1 cellular context compared by ENCODE assay signal in the genomic region with DNA sequence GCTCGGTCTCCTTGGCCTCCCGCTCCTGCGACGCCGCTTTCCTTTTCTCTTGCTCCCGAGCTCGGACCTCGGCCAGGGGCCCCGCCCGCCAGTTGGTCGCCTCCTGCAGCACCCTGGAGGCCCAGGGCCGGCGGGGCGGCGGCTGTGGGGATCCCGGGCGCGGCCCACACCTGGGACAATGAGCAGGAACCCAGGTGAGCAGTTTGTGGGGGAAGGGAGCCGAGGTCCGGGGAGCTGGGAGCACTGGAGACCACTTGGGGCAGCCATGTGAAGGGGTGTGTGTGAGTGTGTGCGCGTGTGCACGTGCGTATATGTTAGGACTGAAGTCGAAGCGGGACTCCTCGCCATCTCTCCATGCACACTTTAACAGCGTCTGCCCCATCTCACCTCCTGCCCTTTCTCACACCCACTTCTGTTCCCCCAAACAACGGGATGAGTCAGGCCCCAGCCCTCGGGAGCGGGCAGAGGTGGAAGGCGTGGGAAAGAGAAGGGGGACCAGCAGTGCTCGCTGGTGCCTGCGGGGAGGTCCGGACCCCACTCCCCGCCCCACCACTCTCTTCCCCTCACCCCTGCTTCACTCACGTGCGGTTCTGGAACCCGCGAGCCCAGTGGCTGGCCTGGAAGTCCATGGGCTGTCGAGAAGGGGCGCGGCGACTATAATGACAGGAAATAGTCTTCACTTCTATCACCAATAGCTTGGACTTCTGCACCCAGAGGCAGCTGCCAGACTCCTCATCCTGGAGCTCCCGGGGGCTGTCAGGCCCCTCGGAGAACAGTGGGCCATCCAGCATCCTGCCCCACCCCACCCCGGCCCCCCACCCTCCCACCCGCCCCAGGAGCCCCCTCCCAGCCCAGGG.
A peak's percentile ranks its signal among the peaks of the same experiment; 100 is the strongest.
TF ChIP-seq lines count a peak whose summit lies in the region.

No MANE protein-coding gene starts in this region.

TF ChIP-seq in HepG2, 621 proteins besides CTCF, POLR2A, EP300 and RAD21 (continued from another document and continues in another):
- TF ChIP-seq, protein P1, sequence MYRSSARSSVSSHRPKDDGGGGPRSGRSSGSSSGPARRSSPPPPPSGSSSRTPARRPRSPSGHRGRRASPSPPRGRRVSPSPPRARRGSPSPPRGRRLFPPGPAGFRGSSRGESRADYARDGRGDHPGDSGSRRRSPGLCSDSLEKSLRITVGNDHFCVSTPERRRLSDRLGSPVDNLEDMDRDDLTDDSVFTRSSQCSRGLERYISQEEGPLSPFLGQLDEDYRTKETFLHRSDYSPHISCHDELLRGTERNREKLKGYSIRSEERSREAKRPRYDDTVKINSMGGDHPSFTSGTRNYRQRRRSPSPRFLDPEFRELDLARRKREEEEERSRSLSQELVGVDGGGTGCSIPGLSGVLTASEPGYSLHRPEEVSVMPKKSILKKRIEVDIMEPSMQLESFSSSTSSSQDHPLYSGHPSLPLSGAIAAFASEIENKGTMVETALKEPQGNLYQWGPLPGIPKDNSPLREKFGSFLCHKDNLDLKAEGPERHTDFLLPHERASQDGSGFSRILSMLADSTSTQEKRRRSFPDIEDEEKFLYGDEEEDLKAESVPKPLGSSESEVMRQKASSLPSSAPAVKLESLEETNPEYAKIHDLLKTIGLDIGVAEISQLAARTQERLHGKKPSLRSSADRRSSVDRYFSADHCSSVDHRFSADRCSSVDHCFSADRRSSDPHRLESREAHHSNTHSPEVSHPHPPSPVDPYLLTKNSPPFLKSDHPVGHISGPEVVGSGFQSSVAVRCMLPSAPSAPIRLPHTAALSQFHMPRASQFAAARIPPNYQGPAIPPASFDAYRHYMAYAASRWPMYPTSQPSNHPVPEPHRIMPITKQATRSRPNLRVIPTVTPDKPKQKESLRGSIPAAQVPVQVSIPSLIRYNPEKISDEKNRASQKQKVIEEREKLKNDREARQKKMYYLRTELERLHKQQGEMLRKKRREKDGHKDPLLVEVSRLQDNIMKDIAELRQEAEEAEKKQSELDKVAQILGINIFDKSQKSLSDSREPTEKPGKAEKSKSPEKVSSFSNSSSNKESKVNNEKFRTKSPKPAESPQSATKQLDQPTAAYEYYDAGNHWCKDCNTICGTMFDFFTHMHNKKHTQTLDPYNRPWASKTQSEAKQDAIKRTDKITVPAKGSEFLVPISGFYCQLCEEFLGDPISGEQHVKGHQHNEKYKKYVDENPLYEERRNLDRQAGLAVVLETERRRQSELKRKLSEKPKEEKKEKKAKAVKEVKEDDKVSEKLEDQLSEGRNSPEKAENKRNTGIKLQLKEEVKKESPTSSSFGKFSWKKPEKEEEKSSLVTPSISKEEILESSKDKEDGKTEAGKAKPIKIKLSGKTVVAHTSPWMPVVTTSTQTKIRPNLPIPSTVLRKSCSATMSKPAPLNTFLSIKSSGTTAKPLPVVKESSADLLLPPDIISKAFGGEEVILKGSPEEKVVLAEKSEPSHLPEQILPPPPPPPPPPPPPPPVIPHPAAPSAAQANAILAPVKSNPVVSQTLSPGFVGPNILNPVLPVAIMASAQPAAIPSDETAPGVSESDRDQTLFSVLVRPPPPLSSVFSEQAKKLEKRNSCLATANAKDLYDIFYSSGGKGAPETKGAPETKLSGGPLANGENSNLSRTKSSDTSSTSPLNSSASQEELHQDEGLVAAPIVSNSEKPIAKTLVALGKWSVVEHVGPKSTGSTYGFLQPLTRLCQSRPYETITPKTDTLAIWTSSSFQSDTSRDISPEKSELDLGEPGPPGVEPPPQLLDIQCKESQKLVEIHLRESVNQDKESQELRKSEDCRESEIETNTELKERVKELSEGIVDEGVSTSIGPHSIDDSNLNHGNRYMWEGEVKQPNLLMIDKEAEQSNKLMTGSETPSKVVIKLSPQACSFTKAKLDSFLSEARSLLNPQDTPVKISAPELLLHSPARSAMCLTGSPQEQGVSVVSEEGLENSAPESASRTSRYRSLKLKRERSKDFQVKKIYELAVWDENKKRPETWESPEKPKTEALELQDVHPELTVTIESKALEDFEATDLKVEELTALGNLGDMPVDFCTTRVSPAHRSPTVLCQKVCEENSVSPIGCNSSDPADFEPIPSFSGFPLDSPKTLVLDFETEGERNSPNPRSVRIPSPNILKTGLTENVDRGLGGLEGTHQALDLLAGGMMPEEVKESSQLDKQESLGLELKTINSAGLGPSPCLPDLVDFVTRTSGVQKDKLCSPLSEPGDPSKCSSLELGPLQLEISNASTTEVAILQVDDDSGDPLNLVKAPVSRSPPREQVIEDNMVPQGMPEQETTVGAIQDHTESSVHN (CRISPR knock-in tag; IDR thresholded peaks at IDR 0.05), result peak; percentile 87
- TF ChIP-seq KLF15 (CRISPR knock-in tag; IDR thresholded peaks at IDR 0.05; ENCODE audit: borderline replicate concordance) (peak; percentile 95; the same call in 1 of the 2 replicates), BORCS8-MEF2B (CRISPR knock-in tag; IDR thresholded peaks at IDR 0.05) (peak; percentile 57; the same call in 1 of the 2 replicates), SRF (IDR thresholded peaks at IDR 0.05; ENCODE audit: low read depth, low read length) (no peak), NFKB2 (CRISPR knock-in tag; IDR thresholded peaks at IDR 0.05; ENCODE audit: borderline replicate concordance) (peak; percentile 92), NFKBIZ (CRISPR knock-in tag; IDR thresholded peaks at IDR 0.05) (no peak), STAG1 (CRISPR knock-in tag; IDR thresholded peaks at IDR 0.05) (no peak), ZNF430 (CRISPR knock-in tag; IDR thresholded peaks at IDR 0.05) (peak; percentile 94; the same call in 1 of the 2 replicates), MTA1 (CRISPR knock-in tag; IDR thresholded peaks at IDR 0.05; ENCODE audit: borderline replicate concordance) (peak; percentile 65; the same call in 1 of the 2 replicates), CCDC6 (CRISPR knock-in tag; IDR thresholded peaks at IDR 0.05) (0 out of 2 replicates have a peak, but pooled peaks have one; percentile 19), KDM1A (CRISPR knock-in tag; IDR thresholded peaks at IDR 0.05) (no peak), ZNF329 (CRISPR knock-in tag; IDR thresholded peaks at IDR 0.05; ENCODE audit: low read depth) (peak; percentile 74), KDM5B (CRISPR knock-in tag; IDR thresholded peaks at IDR 0.05; ENCODE audit: borderline replicate concordance) (peak; percentile 95), HDAC1 (CRISPR knock-in tag; IDR thresholded peaks at IDR 0.05) (no peak), DPF2 (CRISPR knock-in tag; IDR thresholded peaks at IDR 0.05; ENCODE audit: borderline replicate concordance, low read depth) (no peak), ZNF572 (CRISPR knock-in tag; IDR thresholded peaks at IDR 0.05) (0 out of 2 replicates have a peak, but pooled peaks have one; percentile 48), ZNF234 (CRISPR knock-in tag; conservative IDR thresholded peaks at IDR 0.05) (peak; percentile 73; the same call in 1 of the 2 replicates), ZNF816 (CRISPR knock-in tag; IDR thresholded peaks at IDR 0.05; ENCODE audit: borderline replicate concordance) (no peak; the same call in 1 of the 2 replicates), ZNF780A (CRISPR knock-in tag; IDR thresholded peaks at IDR 0.05) (peak; percentile 57; the same call in 1 of the 2 replicates), PAX8 (CRISPR knock-in tag; IDR thresholded peaks at IDR 0.05; ENCODE audit: borderline replicate concordance) (0 out of 2 replicates have a peak, but pooled peaks have one; percentile 83), SATB2 (CRISPR knock-in tag; IDR thresholded peaks at IDR 0.05) (peak; percentile 89; the same call in 1 of the 2 replicates)
- TF ChIP-seq, protein P2, sequence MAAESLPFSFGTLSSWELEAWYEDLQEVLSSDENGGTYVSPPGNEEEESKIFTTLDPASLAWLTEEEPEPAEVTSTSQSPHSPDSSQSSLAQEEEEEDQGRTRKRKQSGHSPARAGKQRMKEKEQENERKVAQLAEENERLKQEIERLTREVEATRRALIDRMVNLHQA (CRISPR knock-in tag; IDR thresholded peaks at IDR 0.05), result no peak
- TF ChIP-seq, protein P3, sequence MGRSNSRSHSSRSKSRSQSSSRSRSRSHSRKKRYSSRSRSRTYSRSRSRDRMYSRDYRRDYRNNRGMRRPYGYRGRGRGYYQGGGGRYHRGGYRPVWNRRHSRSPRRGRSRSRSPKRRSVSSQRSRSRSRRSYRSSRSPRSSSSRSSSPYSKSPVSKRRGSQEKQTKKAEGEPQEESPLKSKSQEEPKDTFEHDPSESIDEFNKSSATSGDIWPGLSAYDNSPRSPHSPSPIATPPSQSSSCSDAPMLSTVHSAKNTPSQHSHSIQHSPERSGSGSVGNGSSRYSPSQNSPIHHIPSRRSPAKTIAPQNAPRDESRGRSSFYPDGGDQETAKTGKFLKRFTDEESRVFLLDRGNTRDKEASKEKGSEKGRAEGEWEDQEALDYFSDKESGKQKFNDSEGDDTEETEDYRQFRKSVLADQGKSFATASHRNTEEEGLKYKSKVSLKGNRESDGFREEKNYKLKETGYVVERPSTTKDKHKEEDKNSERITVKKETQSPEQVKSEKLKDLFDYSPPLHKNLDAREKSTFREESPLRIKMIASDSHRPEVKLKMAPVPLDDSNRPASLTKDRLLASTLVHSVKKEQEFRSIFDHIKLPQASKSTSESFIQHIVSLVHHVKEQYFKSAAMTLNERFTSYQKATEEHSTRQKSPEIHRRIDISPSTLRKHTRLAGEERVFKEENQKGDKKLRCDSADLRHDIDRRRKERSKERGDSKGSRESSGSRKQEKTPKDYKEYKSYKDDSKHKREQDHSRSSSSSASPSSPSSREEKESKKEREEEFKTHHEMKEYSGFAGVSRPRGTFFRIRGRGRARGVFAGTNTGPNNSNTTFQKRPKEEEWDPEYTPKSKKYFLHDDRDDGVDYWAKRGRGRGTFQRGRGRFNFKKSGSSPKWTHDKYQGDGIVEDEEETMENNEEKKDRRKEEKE (IDR thresholded peaks at IDR 0.05), result no peak
- TF ChIP-seq, protein P4, sequence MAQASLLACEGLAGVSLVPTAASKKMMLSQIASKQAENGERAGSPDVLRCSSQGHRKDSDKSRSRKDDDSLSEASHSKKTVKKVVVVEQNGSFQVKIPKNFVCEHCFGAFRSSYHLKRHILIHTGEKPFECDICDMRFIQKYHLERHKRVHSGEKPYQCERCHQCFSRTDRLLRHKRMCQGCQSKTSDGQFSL (CRISPR knock-in tag; IDR thresholded peaks at IDR 0.05), result no peak
- TF ChIP-seq, protein P5, sequence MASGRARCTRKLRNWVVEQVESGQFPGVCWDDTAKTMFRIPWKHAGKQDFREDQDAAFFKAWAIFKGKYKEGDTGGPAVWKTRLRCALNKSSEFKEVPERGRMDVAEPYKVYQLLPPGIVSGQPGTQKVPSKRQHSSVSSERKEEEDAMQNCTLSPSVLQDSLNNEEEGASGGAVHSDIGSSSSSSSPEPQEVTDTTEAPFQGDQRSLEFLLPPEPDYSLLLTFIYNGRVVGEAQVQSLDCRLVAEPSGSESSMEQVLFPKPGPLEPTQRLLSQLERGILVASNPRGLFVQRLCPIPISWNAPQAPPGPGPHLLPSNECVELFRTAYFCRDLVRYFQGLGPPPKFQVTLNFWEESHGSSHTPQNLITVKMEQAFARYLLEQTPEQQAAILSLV (CRISPR knock-in tag; IDR thresholded peaks at IDR 0.05; ENCODE audit: borderline replicate concordance), result peak; percentile 51; the same call in 1 of the 2 replicates
- TF ChIP-seq, protein P6, sequence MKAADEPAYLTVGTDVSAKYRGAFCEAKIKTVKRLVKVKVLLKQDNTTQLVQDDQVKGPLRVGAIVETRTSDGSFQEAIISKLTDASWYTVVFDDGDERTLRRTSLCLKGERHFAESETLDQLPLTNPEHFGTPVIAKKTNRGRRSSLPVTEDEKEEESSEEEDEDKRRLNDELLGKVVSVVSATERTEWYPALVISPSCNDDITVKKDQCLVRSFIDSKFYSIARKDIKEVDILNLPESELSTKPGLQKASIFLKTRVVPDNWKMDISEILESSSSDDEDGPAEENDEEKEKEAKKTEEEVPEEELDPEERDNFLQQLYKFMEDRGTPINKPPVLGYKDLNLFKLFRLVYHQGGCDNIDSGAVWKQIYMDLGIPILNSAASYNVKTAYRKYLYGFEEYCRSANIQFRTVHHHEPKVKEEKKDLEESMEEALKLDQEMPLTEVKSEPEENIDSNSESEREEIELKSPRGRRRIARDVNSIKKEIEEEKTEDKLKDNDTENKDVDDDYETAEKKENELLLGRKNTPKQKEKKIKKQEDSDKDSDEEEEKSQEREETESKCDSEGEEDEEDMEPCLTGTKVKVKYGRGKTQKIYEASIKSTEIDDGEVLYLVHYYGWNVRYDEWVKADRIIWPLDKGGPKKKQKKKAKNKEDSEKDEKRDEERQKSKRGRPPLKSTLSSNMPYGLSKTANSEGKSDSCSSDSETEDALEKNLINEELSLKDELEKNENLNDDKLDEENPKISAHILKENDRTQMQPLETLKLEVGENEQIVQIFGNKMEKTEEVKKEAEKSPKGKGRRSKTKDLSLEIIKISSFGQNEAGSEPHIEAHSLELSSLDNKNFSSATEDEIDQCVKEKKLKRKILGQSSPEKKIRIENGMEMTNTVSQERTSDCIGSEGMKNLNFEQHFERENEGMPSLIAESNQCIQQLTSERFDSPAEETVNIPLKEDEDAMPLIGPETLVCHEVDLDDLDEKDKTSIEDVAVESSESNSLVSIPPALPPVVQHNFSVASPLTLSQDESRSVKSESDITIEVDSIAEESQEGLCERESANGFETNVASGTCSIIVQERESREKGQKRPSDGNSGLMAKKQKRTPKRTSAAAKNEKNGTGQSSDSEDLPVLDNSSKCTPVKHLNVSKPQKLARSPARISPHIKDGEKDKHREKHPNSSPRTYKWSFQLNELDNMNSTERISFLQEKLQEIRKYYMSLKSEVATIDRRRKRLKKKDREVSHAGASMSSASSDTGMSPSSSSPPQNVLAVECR (CRISPR knock-in tag; IDR thresholded peaks at IDR 0.05; ENCODE audit: borderline replicate concordance), result no peak; the same call in 1 of the 2 replicates
- TF ChIP-seq, protein P7, sequence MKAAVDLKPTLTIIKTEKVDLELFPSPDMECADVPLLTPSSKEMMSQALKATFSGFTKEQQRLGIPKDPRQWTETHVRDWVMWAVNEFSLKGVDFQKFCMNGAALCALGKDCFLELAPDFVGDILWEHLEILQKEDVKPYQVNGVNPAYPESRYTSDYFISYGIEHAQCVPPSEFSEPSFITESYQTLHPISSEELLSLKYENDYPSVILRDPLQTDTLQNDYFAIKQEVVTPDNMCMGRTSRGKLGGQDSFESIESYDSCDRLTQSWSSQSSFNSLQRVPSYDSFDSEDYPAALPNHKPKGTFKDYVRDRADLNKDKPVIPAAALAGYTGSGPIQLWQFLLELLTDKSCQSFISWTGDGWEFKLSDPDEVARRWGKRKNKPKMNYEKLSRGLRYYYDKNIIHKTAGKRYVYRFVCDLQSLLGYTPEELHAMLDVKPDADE (CRISPR knock-in tag; IDR thresholded peaks at IDR 0.05), result peak; percentile 74; the same call in 1 of the 2 replicates
- TF ChIP-seq, protein P8, sequence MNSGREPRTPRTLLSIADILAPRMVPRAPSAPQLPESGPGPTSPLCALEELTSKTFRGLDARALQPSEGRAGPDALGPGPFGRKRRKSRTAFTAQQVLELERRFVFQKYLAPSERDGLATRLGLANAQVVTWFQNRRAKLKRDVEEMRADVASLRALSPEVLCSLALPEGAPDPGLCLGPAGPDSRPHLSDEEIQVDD (CRISPR knock-in tag; IDR thresholded peaks at IDR 0.05; ENCODE audit: borderline replicate concordance), result peak; percentile 90; the same call in 1 of the 2 replicates
- TF ChIP-seq, protein P9, sequence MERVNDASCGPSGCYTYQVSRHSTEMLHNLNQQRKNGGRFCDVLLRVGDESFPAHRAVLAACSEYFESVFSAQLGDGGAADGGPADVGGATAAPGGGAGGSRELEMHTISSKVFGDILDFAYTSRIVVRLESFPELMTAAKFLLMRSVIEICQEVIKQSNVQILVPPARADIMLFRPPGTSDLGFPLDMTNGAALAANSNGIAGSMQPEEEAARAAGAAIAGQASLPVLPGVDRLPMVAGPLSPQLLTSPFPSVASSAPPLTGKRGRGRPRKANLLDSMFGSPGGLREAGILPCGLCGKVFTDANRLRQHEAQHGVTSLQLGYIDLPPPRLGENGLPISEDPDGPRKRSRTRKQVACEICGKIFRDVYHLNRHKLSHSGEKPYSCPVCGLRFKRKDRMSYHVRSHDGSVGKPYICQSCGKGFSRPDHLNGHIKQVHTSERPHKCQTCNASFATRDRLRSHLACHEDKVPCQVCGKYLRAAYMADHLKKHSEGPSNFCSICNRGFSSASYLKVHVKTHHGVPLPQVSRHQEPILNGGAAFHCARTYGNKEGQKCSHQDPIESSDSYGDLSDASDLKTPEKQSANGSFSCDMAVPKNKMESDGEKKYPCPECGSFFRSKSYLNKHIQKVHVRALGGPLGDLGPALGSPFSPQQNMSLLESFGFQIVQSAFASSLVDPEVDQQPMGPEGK (CRISPR knock-in tag; IDR thresholded peaks at IDR 0.05), result peak; percentile 35; the same call in 1 of the 2 replicates
